ENCODE assay signal across 18 cellular contexts in genomic region chr16:66262253-66263167, GRCh38.
DNase-seq lines count a peak whose midpoint lies in the region; ATAC-seq and TF ChIP-seq lines count a peak whose summit lies in the region.
"Had no signal": no experiment of that assay in that cellular context is flagged by ENCODE, and none has a peak within 500 bp of the region (broad histone marks: within the 10 kb centered on the region; RNA-seq: fewer than 3 reads in every experiment).

No MANE protein-coding gene starts in this region.

- no peaks in the 10 kb centered on the region for H3K36me3 Mint-ChIP-seq in neural crest cell (ENCODE audit: low read depth)
- H3K36me3 Mint-ChIP-seq: natural killer cell had no signal

- no peak overlapping the region for H3K4me3 Mint-ChIP-seq in stimulated activated naive CD8-positive, alpha-beta T cell treated with anti-CD3 and anti-CD28 coated beads, Interleukin-15, amount 100 ng/mL, for 72 hours
- no peak overlapping the region for H3K4me3 Mint-ChIP-seq in neural crest cell
- H3K4me3 Mint-ChIP-seq: IgD-negative memory B cell, natural killer cell had no signal

- no peak overlapping the region for H3K4me3 ChIP-seq in fibroblast of the aortic adventitia (ENCODE audit: low read depth, low read length)
- H3K4me3 ChIP-seq: heart right ventricle, PC-9 had no signal

- ATAC-seq in stimulated activated naive CD8-positive, alpha-beta T cell treated with anti-CD3 and anti-CD28 coated beads, Interleukin-15, amount 100 ng/mL, for 72 hours: peak; percentile 33
- ATAC-seq in stimulated activated naive CD8-positive, alpha-beta T cell treated with anti-CD3 and anti-CD28 coated beads, Interleukin-15, Interleukin-2, amounts not matched to agents 100 U/mL and 50 U/mL, for 24 hours: no peak
- ATAC-seq in GM19023 (IDR thresholded peaks at IDR 0.05; ENCODE audit: unreplicated experiment): no peak
- ATAC-seq: activated CD4-positive, CD25-positive, alpha-beta regulatory T cell treated with anti-CD3 and anti-CD28 coated beads, Interleukin-2, amount 50 U/mL, for 24 hours; left colon; natural killer cell had no signal

- H3K4me1 Mint-ChIP-seq in stimulated activated naive CD8-positive, alpha-beta T cell treated with anti-CD3 and anti-CD28 coated beads, Interleukin-15, amount 100 ng/mL, for 72 hours: peaks cover 6% of the 10 kb centered on the region
- H3K4me1 Mint-ChIP-seq in neural crest cell: peaks cover 11% of the 10 kb centered on the region
- H3K4me1 Mint-ChIP-seq: IgD-negative memory B cell had no signal

- no peaks in the 10 kb centered on the region for H3K9me3 Mint-ChIP-seq in stimulated activated naive CD8-positive, alpha-beta T cell treated with anti-CD3 and anti-CD28 coated beads, Interleukin-15, amount 100 ng/mL, for 72 hours
- H3K9me3 Mint-ChIP-seq in neural crest cell: no peaks in the 10 kb centered on the region
- H3K9me3 Mint-ChIP-seq: IgD-negative memory B cell, natural killer cell had no signal

- H3K27ac Mint-ChIP-seq in stimulated activated naive CD8-positive, alpha-beta T cell treated with anti-CD3 and anti-CD28 coated beads, Interleukin-15, amount 100 ng/mL, for 72 hours: no peak overlapping the region
- H3K27ac Mint-ChIP-seq in neural crest cell (ENCODE audit: unreplicated experiment): peak overlapping the region; percentile 76
- H3K27ac Mint-ChIP-seq: IgD-negative memory B cell, natural killer cell had no signal

- TF ChIP-seq CTCF in fibroblast of the aortic adventitia (IDR thresholded peaks at IDR 0.05; ENCODE audit: insufficient read depth, low read length) (no peak), neural crest cell (conservative IDR thresholded peaks at IDR 0.05) (no peak)

- DNase-seq in stimulated activated naive CD8-positive, alpha-beta T cell treated with anti-CD3 and anti-CD28 coated beads, Interleukin-15, amount 100 ng/mL, for 72 hours: no peak
- DNase-seq in stimulated activated naive CD8-positive, alpha-beta T cell treated with anti-CD3 and anti-CD28 coated beads, Interleukin-15, Interleukin-2, amounts not matched to agents 100 U/mL and 50 U/mL, for 24 hours: no peak
- DNase-seq in fibroblast of the aortic adventitia (ENCODE audit: low read depth) (peak; percentile 72), neural crest cell (ENCODE audit: low read depth, low spot score) (no peak), 8988T (no peak), NCI-H2107 treated with DMSO at 0.1 percent for 48 hours (lab: John Stamatoyannopoulos, UW; ENCODE audit: unreplicated experiment) (no peak), kidney glomerular epithelial cell (lab: John Stamatoyannopoulos, UW) (no peak)
- DNase-seq: effector CD4-positive, alpha-beta T cell; GOT3; natural killer cell; NCI-H1436 treated with DMSO at 0.1 percent for 48 hours; PC-9; T-helper 1 cell had no signal

- peaks cover 15% of the 10 kb centered on the region for H3K27me3 Mint-ChIP-seq in stimulated activated naive CD8-positive, alpha-beta T cell treated with anti-CD3 and anti-CD28 coated beads, Interleukin-15, amount 100 ng/mL, for 72 hours
- H3K27me3 Mint-ChIP-seq in neural crest cell (ENCODE audit: low read depth): peaks cover 14% of the 10 kb centered on the region
